24 cellular contexts compared by ENCODE assay signal in the genomic region with DNA sequence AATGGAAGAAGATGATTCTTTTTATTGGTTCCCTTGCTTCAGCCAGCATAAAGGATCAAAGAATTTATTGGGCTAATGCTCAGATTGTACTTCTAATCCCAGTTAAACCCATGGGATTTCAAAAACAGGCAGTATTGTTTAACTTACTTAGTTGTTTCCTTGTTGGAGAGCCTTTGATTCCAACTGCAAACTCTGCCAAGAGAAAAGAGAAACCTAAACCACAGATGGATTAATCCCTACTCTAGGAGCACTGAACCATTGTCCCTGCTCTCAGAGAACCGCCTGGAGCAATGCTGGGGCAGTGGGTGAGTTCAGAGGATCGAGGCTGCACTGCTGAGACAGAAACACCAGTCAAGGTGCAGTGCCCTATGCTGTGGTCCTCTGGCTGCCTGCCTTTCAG. TPM values are rescaled to one million over a fixed set of nuclear protein-coding genes. Genes with fewer than 3 reads are reported as not detected.
DNase-seq lines count a peak whose midpoint lies in the region; FAIRE-seq and TF ChIP-seq lines count a peak whose summit lies in the region.
"Had no signal": no experiment of that assay in that cellular context is flagged by ENCODE, and none has a peak within 500 bp of the region (broad histone marks: within the 10 kb centered on the region; RNA-seq: fewer than 3 reads in every experiment).

No MANE protein-coding gene starts in this region.

- no peak for TF ChIP-seq RAD21 in H1 (IDR thresholded peaks at IDR 0.05 in 1 of 2, conservative IDR thresholded peaks at IDR 0.05 in 1 of 2; ENCODE audit: low read depth in 2 of 2, low read length in 2 of 2)

- H3K18ac ChIP-seq in H1 (ENCODE audit: extremely low read depth, low read length) = no peak overlapping the region

- H4K5ac ChIP-seq in H1 (ENCODE audit: insufficient read length, low read depth, low read length) = no peak overlapping the region

- H3K4me1 ChIP-seq in H1 (replicated peaks in 1 of 4; ENCODE audit: control insufficient read depth in 3 of 4, insufficient read depth in 4 of 4, low read length in 3 of 4) = peaks cover 0 to 15% (median 6%) of the 10 kb centered on the region in 4 experiments; a peak in 4 of 7 replicates
- H3K4me1 ChIP-seq in prostate gland (replicated peaks) = peaks cover 9% of the 10 kb centered on the region
- H3K4me1 ChIP-seq: BE2C had no signal

- no peaks in the 10 kb centered on the region for H3K79me1 ChIP-seq in H1 (ENCODE audit: low read depth, low read length)

- H2BK120ac ChIP-seq in H1 (replicated peaks; ENCODE audit: low read depth, low read length) = no peak overlapping the region

- no peak overlapping the region for H3K23ac ChIP-seq in H1 (ENCODE audit: insufficient read length)

- no peak overlapping the region for H3K4ac ChIP-seq in H1 (replicated peaks; ENCODE audit: insufficient read length, low read depth, low read length)

- TF ChIP-seq CTCF in H1 (IDR thresholded peaks at IDR 0.05; ENCODE audit: control extremely low read depth in 1 of 3, insufficient read depth in 1 of 3, low read depth in 1 of 3, low read length in 3 of 3) = no peak
- no peak for TF ChIP-seq CTCF in prostate gland (IDR thresholded peaks at IDR 0.05)

- no peak overlapping the region for H2BK5ac ChIP-seq in H1 (ENCODE audit: low read depth, low read length)

- H3K23me2 ChIP-seq in H1 (ENCODE audit: low read depth, low read length) = 0 out of 2 replicates have a peak, but pooled peaks cover 2% of the 10 kb centered on the region

- CTCF ChIA-PET in H1 (lab: Charles Lee; ENCODE audit: partially characterized antibody) = interaction anchor here (1.0 to 2.3 kb wide), 3 partner anchors 21 to 34 kb away, joined by 3 to 6 read pairs (median 3); no protein-coding TSS in a partner anchor

- no peak overlapping the region for H4K8ac ChIP-seq in H1 (ENCODE audit: extremely low read depth, insufficient read depth, low read length)

- 0 out of 2 replicates have a peak overlapping the region, but pooled peaks have one; percentile 39 for H2BK12ac ChIP-seq in H1 (ENCODE audit: low read depth, low read length)

- no peaks in the 10 kb centered on the region for H3K27me3 ChIP-seq in H1 (replicated peaks in 1 of 4; ENCODE audit: control insufficient read depth in 3 of 4, extremely low read depth in 1 of 4, insufficient read depth in 3 of 4, low read length in 3 of 4)
- H3K27me3 ChIP-seq in prostate gland (replicated peaks; ENCODE audit: insufficient read depth) = no peaks in the 10 kb centered on the region
- H3K27me3 ChIP-seq: ascending aorta, BE2C, transverse colon had no signal

- H3K9ac ChIP-seq in H1 (replicated peaks in 1 of 4; ENCODE audit: extremely low read depth in 1 of 4, low read depth in 3 of 4, low read length in 3 of 4) = no peak overlapping the region
- H3K9ac ChIP-seq: parathyroid adenoma had no signal

- TF ChIP-seq EP300 in H1 (IDR thresholded peaks at IDR 0.05; ENCODE audit: borderline replicate concordance in 1 of 2, low read depth in 2 of 2, low read length in 2 of 2) = no peak

- no peak for TF ChIP-seq POLR2A in H1 (IDR thresholded peaks at IDR 0.05; ENCODE audit: control extremely low read depth in 1 of 2, low read depth in 2 of 2, low read length in 2 of 2)
- no peak for TF ChIP-seq POLR2A in prostate gland (IDR thresholded peaks at IDR 0.05)

- no peak overlapping the region for H2AFZ ChIP-seq in H1 (ENCODE audit: low read length)
- H2AFZ ChIP-seq: parathyroid adenoma had no signal

- no peak overlapping the region for H3K4me2 ChIP-seq in H1 (ENCODE audit: insufficient read depth in 1 of 2, low read depth in 2 of 2, low read length in 2 of 2)

- POLR2A ChIA-PET in H1 (lab: Charles Lee; ENCODE audit: partially characterized antibody) = no interaction called here

- no peak overlapping the region for H2BK15ac ChIP-seq in H1 (ENCODE audit: low read length)

- intact Hi-C loops in prostate gland (cut with DNase I) = no loop called here

- peak; percentile 76 for DNase-seq in H4 (ENCODE audit: low spot score)
- DNase-seq in NCI-H446 treated with DMSO at 0.1 percent for 48 hours (lab: John Stamatoyannopoulos, UW) = peak; percentile 14
- DNase-seq in H1 (ENCODE audit: low read depth in 1 of 2, low spot score in 2 of 2) = no peak
- no peak for DNase-seq in prostate gland (ENCODE audit: low spot score)
- no peak for DNase-seq in NCI-H1417 treated with DMSO at 0.1 percent for 48 hours (lab: John Stamatoyannopoulos, UW)
- DNase-seq in MV-4-11 (lab: John Stamatoyannopoulos, UW) = no peak
- DNase-seq in SW480 (ENCODE audit: low spot score) = no peak
- DNase-seq: activated CD4-positive, alpha-beta T cell treated with anti-CD3 and anti-CD28 coated beads, Interleukin-2, amount 10 ng/mL, durations not matched to agents 24 days and 14 days; activated gamma-delta T cell treated with Interleukin-2 at 50 U/mL for 16 hours; BE2C; Calu3; effector memory CD8-positive, alpha-beta T cell; GDM1; H9; hypothalamus; naive thymus-derived CD4-positive, alpha-beta T cell; NCI-H187 treated with DMSO at 0.1 percent for 48 hours; stimulated activated CD4-positive, alpha-beta T cell treated with anti-CD3 and anti-CD28 coated beads, Interleukin-1b, Interleukin-23, amount 100 ng/mL, for 48 hours; stimulated activated naive CD4-positive, alpha-beta T cell treated with Interleukin-2 at 50 U/mL for 16 hours; T-helper 1 cell; transverse colon had no signal

- H3K36me3 ChIP-seq in H1 (ENCODE audit: control insufficient read depth in 2 of 4, insufficient read depth in 4 of 4, low read length in 3 of 4) = no peaks in the 10 kb centered on the region
- no peaks in the 10 kb centered on the region for H3K36me3 ChIP-seq in prostate gland
- H3K36me3 ChIP-seq: ascending aorta, BE2C, transverse colon had no signal

- H3K14ac ChIP-seq in H1 (ENCODE audit: insufficient read length) = no peak overlapping the region

- H3K27ac ChIP-seq in H1 (ENCODE audit: low read depth, low read length) (no peak overlapping the region), prostate gland (peak overlapping the region; percentile 42 to 60)
- H3K27ac ChIP-seq: ascending aorta, parathyroid adenoma, transverse colon had no signal

- 55% methylated on average over 2 of the region's 2 CpGs; no CpG with 5 or more reads in 1 of the 2 experiments for WGBS in H1 (ENCODE audit: extremely low coverage in 1 of 2, insufficient coverage in 1 of 2, insufficient read length in 1 of 2, insufficient replicate concordance in 2 of 2, low coverage in 1 of 2, low lambda C conversion rate in 2 of 2, missing lambda C conversion rate in 1 of 2), 2 experiments
- 30% methylated on average over 2 of the region's 2 CpGs for WGBS in prostate gland

- H2BK20ac ChIP-seq in H1 (ENCODE audit: low read length) = no peak overlapping the region

- H4K20me1 ChIP-seq in H1 (replicated peaks in 1 of 2; ENCODE audit: control insufficient read depth in 1 of 2, insufficient read depth in 2 of 2, low read length in 2 of 2) = no peaks in the 10 kb centered on the region

- no peaks in the 10 kb centered on the region for H3K79me2 ChIP-seq in H1 (ENCODE audit: control insufficient read depth in 1 of 2, insufficient read depth in 2 of 2, low read length in 2 of 2)
- H3K79me2 ChIP-seq: parathyroid adenoma had no signal

- H3K56ac ChIP-seq in H1 (replicated peaks; ENCODE audit: insufficient read length, low read depth, low read length) = no peak overlapping the region

- H4K91ac ChIP-seq in H1 (replicated peaks; ENCODE audit: insufficient read length, low read length) = no peak overlapping the region

- no peak overlapping the region for H2AK5ac ChIP-seq in H1 (ENCODE audit: low read depth, low read length)

- FAIRE-seq in H1 (lab: Jason Lieb, UNC) = no peak

- H3K9me3 ChIP-seq in H1 (ENCODE audit: insufficient read depth in 2 of 2, low read depth in 1 of 2, low read length in 1 of 2) = no peaks in the 10 kb centered on the region
- no peaks in the 10 kb centered on the region for H3K9me3 ChIP-seq in prostate gland
- H3K9me3 ChIP-seq: ascending aorta, BE2C, transverse colon had no signal

- H3K4me3 ChIP-seq in H1 (ENCODE audit: extremely low read depth in 1 of 4, insufficient read depth in 2 of 4, low read depth in 3 of 4, low read length in 4 of 4) (no peak overlapping the region), prostate gland (no peak overlapping the region)
- H3K4me3 ChIP-seq: ascending aorta, transverse colon had no signal

TF ChIP-seq in H1, 55 proteins besides CTCF, POLR2A, EP300 and RAD21 (continues in another document):
- TF ChIP-seq CTBP2 (IDR thresholded peaks at IDR 0.05; ENCODE audit: borderline replicate concordance, insufficient read depth, insufficient read length, low read length) (no peak), JUND (IDR thresholded peaks at IDR 0.05; ENCODE audit: low read length) (no peak), BCL11A (IDR thresholded peaks at IDR 0.05; ENCODE audit: low read depth in 2 of 2, low read length in 2 of 2) (no peak), SUZ12 (IDR thresholded peaks at IDR 0.05; ENCODE audit: low read length) (no peak), BRCA1 (IDR thresholded peaks at IDR 0.05; ENCODE audit: low read depth, low read length) (no peak), MAFK (IDR thresholded peaks at IDR 0.05; ENCODE audit: low read depth, low read length) (no peak)

RNA-seq across cellular contexts. Expression of a gene that starts 44.9 kb away (rescaled TPM):
- total RNA-seq in H4 (2014; rRNA removed; shearing (Covaris generic)) = 3.4 and 3.5 TPM in 2 replicates
- 0.37 and 0.54 TPM in 2 replicates for total RNA-seq in H1 (2021; fragmentation: NEBNext Ultra II Directional; extraction: Animal tissue kit (Norgen Biotek cat#: 25700))
- 0.20 and 0.39 TPM in 2 replicates for polyA plus RNA-seq in H1 (2011; rRNA removed)
- 0.16 TPM for polyA plus RNA-seq in H1 (2011; cell fraction: cytosol; rRNA removed)
- 0.23 TPM for polyA plus RNA-seq in H1 (2011; cell fraction: nucleus; rRNA removed)
- polyA plus RNA-seq in H1 (2012, experiment 1 of 2) = 0.12 to 0.42 TPM (median 0.25 TPM) in 4 replicates
- 0.14 TPM for polyA plus RNA-seq in H1 (2012, experiment 2 of 2)
- polyA plus RNA-seq in H1 (2013, experiment 1 of 2) = 0.24 TPM
- 0.22 TPM for polyA plus RNA-seq in H1 (2013, experiment 2 of 2)
- polyA minus RNA-seq in H1 (2011; rRNA and poly(A)+ RNA removed) = 0.13 and 0.20 TPM in 2 replicates
- not detected for polyA minus RNA-seq in H1 (2011; cell fraction: cytosol; rRNA and poly(A)+ RNA removed)
- polyA minus RNA-seq in H1 (2011; cell fraction: nucleus; rRNA and poly(A)+ RNA removed) = not detected
- under 1 TPM in 1 of 2 donors, not detected in 1; 0.91 TPM for total RNA-seq in prostate gland
- total RNA-seq: activated CD4-positive, alpha-beta T cell treated with anti-CD3 and anti-CD28 coated beads, Interleukin-2, amount 10 ng/mL, durations not matched to agents 24 days and 14 days; ascending aorta; transverse colon had no signal
- polyA plus RNA-seq: keratinocyte had no signal

RNA-seq across cellular contexts. Expression of a gene that starts 56.6 kb away (rescaled TPM):
- 257 and 276 TPM in 2 replicates for total RNA-seq in H4 (2014; rRNA removed; shearing (Covaris generic))
- total RNA-seq in H1 (2021; fragmentation: NEBNext Ultra II Directional; extraction: Animal tissue kit (Norgen Biotek cat#: 25700)) = not detected in 2 replicates
- polyA plus RNA-seq in H1 (2011; rRNA removed) = 0.18 and 0.25 TPM in 2 replicates
- polyA plus RNA-seq in H1 (2011; cell fraction: cytosol; rRNA removed) = 0.12 TPM
- polyA plus RNA-seq in H1 (2011; cell fraction: nucleus; rRNA removed) = 0.51 TPM
- polyA plus RNA-seq in H1 (2012, experiment 1 of 2) = 0.04 to 0.39 TPM (median 0.06 TPM) in 3 of 4 replicates, not detected in the other
- not detected for polyA plus RNA-seq in H1 (2012, experiment 2 of 2)
- polyA plus RNA-seq in H1 (2013, experiment 1 of 2) = 0.08 TPM
- 0.07 TPM for polyA plus RNA-seq in H1 (2013, experiment 2 of 2)
- polyA minus RNA-seq in H1 (2011; rRNA and poly(A)+ RNA removed) = 0.32 TPM in 1 of 2 replicates, not detected in the other
- not detected for polyA minus RNA-seq in H1 (2011; cell fraction: cytosol; rRNA and poly(A)+ RNA removed)
- polyA minus RNA-seq in H1 (2011; cell fraction: nucleus; rRNA and poly(A)+ RNA removed) = not detected
- 100 to 1,000 TPM in 1 of 2 donors, 10 to 100 TPM in 1; 31.8 to 139 TPM for total RNA-seq in prostate gland
- total RNA-seq: Calu3, H9 had no signal
- polyA plus RNA-seq: keratinocyte had no signal

Comparison
In these comparisons a context has a peak if more than half of its experiments do, and no peak if none do; other contexts are left out.
1. DNase-seq: peak in H4 (single experiment) and NCI-H446 treated with DMSO at 0.1 percent for 48 hours (single experiment); none in H1 (0 of 2), prostate gland (single experiment), NCI-H1417 treated with DMSO at 0.1 percent for 48 hours (single experiment), MV-4-11 (single experiment) and SW480 (single experiment).
2. RNA of a gene that starts 56.6 kb away (total RNA-seq): 257 to 276 TPM in H4 and 31.8 to 139 TPM in prostate gland; not detected in H1; every median in the first group is over 10 times any median in the second.